Comparison of ENCODE assay signal across 8 cellular contexts in genomic region chr15:75367406-75367912, GRCh38. TPM values are rescaled to one million over a fixed set of nuclear protein-coding genes. Genes with fewer than 3 reads are reported as not detected.
DNase-seq lines count a peak whose midpoint lies in the region; ATAC-seq and TF ChIP-seq lines count a peak whose summit lies in the region.

No MANE protein-coding gene starts in this region.

- peaks cover 2% of the 10 kb centered on the region for H3K36me3 ChIP-seq in mesendoderm (ENCODE audit: control insufficient read depth, insufficient read depth, low read length)

- H3K79me2 ChIP-seq in mesendoderm (ENCODE audit: control insufficient read depth, insufficient read depth, low read length) = no peaks in the 10 kb centered on the region

- no peaks in the 10 kb centered on the region for H3K36me3 Mint-ChIP-seq in activated naive CD4-positive, alpha-beta T cell treated with anti-CD3 and anti-CD28 coated beads, Interleukin-2, amount 50 U/mL, for 24 hours
- H3K36me3 Mint-ChIP-seq in activated naive CD4-positive, alpha-beta T cell treated with anti-CD3 and anti-CD28 coated beads, Interleukin-2, amount 50 U/mL, for 72 hours = peaks cover 0 to 16% of the 10 kb centered on the region in 2 donors
- H3K36me3 Mint-ChIP-seq in brain (peaks cover 21% of the 10 kb centered on the region), type B pancreatic cell (peaks cover 7% of the 10 kb centered on the region)

- peak overlapping the region; percentile 53 for H3K27ac Mint-ChIP-seq in activated naive CD4-positive, alpha-beta T cell treated with anti-CD3 and anti-CD28 coated beads, Interleukin-2, amount 50 U/mL, for 24 hours
- H3K27ac Mint-ChIP-seq in activated naive CD4-positive, alpha-beta T cell treated with anti-CD3 and anti-CD28 coated beads, Interleukin-2, amount 50 U/mL, for 72 hours = peak overlapping the region in 1 of 2 donors; percentile 95
- H3K27ac Mint-ChIP-seq in brain (peak overlapping the region in 4 of 5 experiments; percentile 50 to 90 (median 75)), type B pancreatic cell (peak overlapping the region; percentile 68)

- H3K4ac ChIP-seq in mesendoderm (ENCODE audit: low read depth, low read length) = peak overlapping the region; percentile 10

- H3K4me1 Mint-ChIP-seq in activated naive CD4-positive, alpha-beta T cell treated with anti-CD3 and anti-CD28 coated beads, Interleukin-2, amount 50 U/mL, for 24 hours = peaks cover 24% of the 10 kb centered on the region
- H3K4me1 Mint-ChIP-seq in brain (peaks cover 16% of the 10 kb centered on the region), type B pancreatic cell (ENCODE audit: unreplicated experiment) (peaks cover 11% of the 10 kb centered on the region)

- ATAC-seq in activated naive CD4-positive, alpha-beta T cell treated with anti-CD3 and anti-CD28 coated beads, Interleukin-2, amount 50 U/mL, for 72 hours = no peak
- no peak for ATAC-seq in HG02938 (IDR thresholded peaks at IDR 0.05; ENCODE audit: unreplicated experiment)

- H2AK5ac ChIP-seq in mesendoderm (ENCODE audit: low read length) = no peak overlapping the region

- H3K79me1 ChIP-seq in mesendoderm (ENCODE audit: low read length) = peaks cover 5% of the 10 kb centered on the region

- H2BK15ac ChIP-seq in mesendoderm (replicated peaks; ENCODE audit: low read depth) = no peak overlapping the region

- H2BK5ac ChIP-seq in mesendoderm (ENCODE audit: low read length) = no peak overlapping the region

- H4K5ac ChIP-seq in mesendoderm (ENCODE audit: low read length) = no peak overlapping the region

- H3K9me3 Mint-ChIP-seq in activated naive CD4-positive, alpha-beta T cell treated with anti-CD3 and anti-CD28 coated beads, Interleukin-2, amount 50 U/mL, for 24 hours = no peaks in the 10 kb centered on the region
- no peaks in the 10 kb centered on the region for H3K9me3 Mint-ChIP-seq in activated naive CD4-positive, alpha-beta T cell treated with anti-CD3 and anti-CD28 coated beads, Interleukin-2, amount 50 U/mL, for 72 hours
- no peaks in the 10 kb centered on the region for H3K9me3 Mint-ChIP-seq in brain
- H3K9me3 Mint-ChIP-seq in type B pancreatic cell = no peaks in the 10 kb centered on the region

- no peak overlapping the region for H4K8ac ChIP-seq in mesendoderm (ENCODE audit: low read depth, low read length)

- peak overlapping the region; percentile 12 for H3K56ac ChIP-seq in mesendoderm (ENCODE audit: low read length)

- H3K4me2 ChIP-seq in mesendoderm (ENCODE audit: low read length) = peak overlapping the region; percentile 5

- H3K4me1 ChIP-seq in mesendoderm (ENCODE audit: control insufficient read depth, low read depth, low read length) = peaks cover 3% of the 10 kb centered on the region

- no peak overlapping the region for H3K4me3 ChIP-seq in mesendoderm (ENCODE audit: low read length)

- no peak for DNase-seq in activated naive CD4-positive, alpha-beta T cell treated with anti-CD3 and anti-CD28 coated beads, Interleukin-2, amount 50 U/mL, for 72 hours (ENCODE audit: low spot score in 2 of 2)
- DNase-seq in mesendoderm (no peak), type B pancreatic cell (ENCODE audit: extremely low spot score, unreplicated experiment) (peak; percentile 47), globus pallidus (ENCODE audit: low spot score) (no peak), DMS114 treated with DMSO at 0.1 percent for 48 hours (lab: John Stamatoyannopoulos, UW; ENCODE audit: unreplicated experiment) (no peak)

- H3K9ac ChIP-seq in mesendoderm (ENCODE audit: low read length) = peak overlapping the region; percentile 48

- TF ChIP-seq CTCF in brain (conservative IDR thresholded peaks at IDR 0.05) (no peak), type B pancreatic cell (conservative IDR thresholded peaks at IDR 0.05) (no peak)

- no peak overlapping the region for H2BK120ac ChIP-seq in mesendoderm (ENCODE audit: low read depth, low read length)

- no peaks in the 10 kb centered on the region for H3K27me3 Mint-ChIP-seq in activated naive CD4-positive, alpha-beta T cell treated with anti-CD3 and anti-CD28 coated beads, Interleukin-2, amount 50 U/mL, for 24 hours
- H3K27me3 Mint-ChIP-seq in brain (no peaks in the 10 kb centered on the region), type B pancreatic cell (no peaks in the 10 kb centered on the region)

- no peak overlapping the region for H3K27ac ChIP-seq in mesendoderm (ENCODE audit: low read depth, low read length)

- no peak overlapping the region for H3K18ac ChIP-seq in mesendoderm (ENCODE audit: low read length)

- WGBS in mesendoderm (ENCODE audit: extremely low coverage, insufficient coverage, low lambda C conversion rate) = no CpG with 5 or more reads among the region's 7 CpGs

- no peak overlapping the region for H3K23ac ChIP-seq in mesendoderm (ENCODE audit: low read length)

- H3K4me3 Mint-ChIP-seq in activated naive CD4-positive, alpha-beta T cell treated with anti-CD3 and anti-CD28 coated beads, Interleukin-2, amount 50 U/mL, for 24 hours = peak overlapping the region; percentile 93
- H3K4me3 Mint-ChIP-seq in brain = peak overlapping the region; percentile 90 to 93 (median 92)
- peak overlapping the region; percentile 93 for H3K4me3 Mint-ChIP-seq in type B pancreatic cell

- no peaks in the 10 kb centered on the region for H3K27me3 ChIP-seq in mesendoderm (ENCODE audit: insufficient read depth, low read length, poor library complexity)

RNA-seq across cellular contexts. Expression of gene MAN2C1, which starts 0.9 kb away (rescaled TPM):
- 100 to 1,000 TPM; 106 to 167 TPM for total RNA-seq in activated naive CD4-positive, alpha-beta T cell treated with anti-CD3 and anti-CD28 coated beads, Interleukin-2, amount 50 U/mL, for 72 hours
- polyA plus RNA-seq in brain (ENCODE audit: insufficient read depth, low read depth, low replicate concordance) = 18.0 TPM
- 29.6 TPM for polyA plus RNA-seq in mesendoderm (2013, experiment 1 of 2)
- polyA plus RNA-seq in mesendoderm (2013, experiment 2 of 2) = 27.8 TPM
- 143 and 220 TPM in 2 replicates for total RNA-seq in type B pancreatic cell (ENCODE audit: low replicate concordance)

RNA-seq across cellular contexts. Expression of gene NEIL1, which starts 20.6 kb away (rescaled TPM):
- total RNA-seq in activated naive CD4-positive, alpha-beta T cell treated with anti-CD3 and anti-CD28 coated beads, Interleukin-2, amount 50 U/mL, for 72 hours = 10 to 100 TPM in 1 of 2 donors, 1 to 10 TPM in 1; 9.4 to 20.4 TPM
- 0.98 TPM for polyA plus RNA-seq in brain (ENCODE audit: insufficient read depth, low read depth, low replicate concordance)
- 1.5 TPM for polyA plus RNA-seq in mesendoderm (2013, experiment 1 of 2)
- polyA plus RNA-seq in mesendoderm (2013, experiment 2 of 2) = 2.2 TPM
- 30.7 and 40.4 TPM in 2 replicates for total RNA-seq in type B pancreatic cell (ENCODE audit: low replicate concordance)

RNA-seq across cellular contexts. Expression of gene COMMD4, which starts 31.6 kb away (rescaled TPM):
- total RNA-seq in activated naive CD4-positive, alpha-beta T cell treated with anti-CD3 and anti-CD28 coated beads, Interleukin-2, amount 50 U/mL, for 72 hours = 100 to 1,000 TPM in 1 of 2 donors, 10 to 100 TPM in 1; 85.6 to 122 TPM
- 106 TPM for polyA plus RNA-seq in brain (ENCODE audit: insufficient read depth, low read depth, low replicate concordance)
- 112 TPM for polyA plus RNA-seq in mesendoderm (2013, experiment 1 of 2)
- polyA plus RNA-seq in mesendoderm (2013, experiment 2 of 2) = 113 TPM
- 73.8 and 97.7 TPM in 2 replicates for total RNA-seq in type B pancreatic cell (ENCODE audit: low replicate concordance)
